ENCODE assay signal across 21 cellular contexts in genomic region chr1:37399205-37399604, GRCh38.
"Had no signal": no experiment of that assay in that cellular context is flagged by ENCODE, and none has a peak within 500 bp of the region (broad histone marks: within the 10 kb centered on the region; RNA-seq: fewer than 3 reads in every experiment).

No MANE protein-coding gene starts in this region.

- H3K27me3 ChIP-seq: neural progenitor cell, ovary, uterus had no signal

- ATAC-seq: gastrocnemius medialis, mucosa of descending colon, psoas muscle, right cardiac atrium, WTC11 had no signal

- H3K36me3 ChIP-seq: adrenal gland, breast epithelium, gastrocnemius medialis, left ventricle myocardium inferior, neural progenitor cell, ovary, tibial nerve, uterus had no signal

- H3K4me3 ChIP-seq: adrenal gland, breast epithelium, gastrocnemius medialis, left ventricle myocardium inferior, mucosa of descending colon, neural progenitor cell, ovary, psoas muscle, skin epidermis, tibial nerve, uterus had no signal

- DNase-seq: activated CD4-positive, alpha-beta T cell treated with anti-CD3 and anti-CD28 coated beads for 36 hours; activated CD4-positive, alpha-beta T cell treated with anti-CD3 and anti-CD28 coated beads, Interleukin-2, amount 50 U/mL, for 48 hours; activated gamma-delta T cell; adrenal gland; cerebellar nuclear complex; cortex of kidney; effector CD4-positive, alpha-beta T cell; gastrocnemius medialis; kidney; left ventricle myocardium inferior; mucosa of descending colon; naive B cell; ovary; psoas muscle; right cardiac atrium; uterus had no signal

- H3K27ac ChIP-seq: adrenal gland, breast epithelium, gastrocnemius medialis, left ventricle myocardium inferior, neural progenitor cell, ovary, psoas muscle, skin epidermis, tibial nerve, uterus had no signal

- H3K4me1 ChIP-seq: adrenal gland, breast epithelium, gastrocnemius medialis, left ventricle myocardium inferior, psoas muscle, tibial nerve, uterus had no signal

- H3K9me3 ChIP-seq: adrenal gland, breast epithelium, gastrocnemius medialis, left ventricle myocardium inferior, mucosa of descending colon, ovary, psoas muscle, tibial nerve, uterus had no signal
